Comparison of ENCODE assay signal across 8 cellular contexts in the genomic region with DNA sequence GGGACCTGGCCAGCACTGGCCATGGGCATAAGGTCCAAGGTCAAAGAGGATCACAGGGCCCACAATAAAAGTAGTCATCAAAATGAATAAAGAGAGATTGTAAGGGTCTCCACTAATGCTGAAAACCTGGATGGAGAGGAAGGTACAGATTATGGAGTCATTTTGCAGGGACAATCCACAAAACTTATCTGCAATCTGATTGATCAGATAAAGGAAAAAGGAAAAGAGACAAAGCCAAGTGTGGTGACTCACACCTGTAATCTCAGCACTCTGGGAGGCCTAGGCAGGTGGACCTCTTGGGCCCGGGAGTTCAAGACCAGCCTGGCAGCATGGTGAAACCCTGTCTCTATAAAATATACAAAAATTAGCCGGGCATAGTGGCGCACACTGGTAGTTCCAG.
"Had no signal": no experiment of that assay in that cellular context is flagged by ENCODE, and none has a peak within 500 bp of the region (broad histone marks: within the 10 kb centered on the region; RNA-seq: fewer than 3 reads in every experiment).

No MANE protein-coding gene starts in this region.

- H3K4me3 ChIP-seq: GM23248, HAP-1 had no signal

- FAIRE-seq: HepG2 had no signal

- H3K9me3 ChIP-seq: HAP-1 had no signal

- DNase-seq: GM23248, GOT3, H7, HFFc6, KBM-7 had no signal

- H3K27ac ChIP-seq: GM23248, HL-60 had no signal

- H3K9ac ChIP-seq: GM23248 had no signal

- H2AFZ ChIP-seq: GM23248 had no signal

- H3K36me3 ChIP-seq: HAP-1 had no signal

- H3K4me1 ChIP-seq: HAP-1 had no signal
